27 cellular contexts compared by ENCODE assay signal in the genomic region with DNA sequence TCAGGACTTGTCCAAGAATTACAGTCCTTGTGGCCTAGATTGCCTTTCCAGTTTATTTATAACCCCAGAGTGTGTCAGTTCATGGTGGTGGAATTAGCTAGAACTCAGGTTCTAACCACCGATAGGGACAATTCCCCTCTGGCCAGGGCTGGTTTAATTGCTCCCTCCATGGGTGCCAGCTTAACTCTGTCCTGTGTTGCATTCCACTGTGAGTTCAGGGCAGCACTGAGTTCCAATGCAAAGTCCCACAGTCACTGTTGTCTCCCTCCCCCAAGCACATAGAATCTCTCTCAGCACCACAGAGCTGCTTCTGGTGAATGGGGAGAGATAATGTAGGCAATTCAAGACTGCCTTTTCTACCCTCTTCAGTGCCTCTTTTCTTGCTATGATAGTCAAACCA.
"Had no signal": no experiment of that assay in that cellular context is flagged by ENCODE, and none has a peak within 500 bp of the region (broad histone marks: within the 10 kb centered on the region; RNA-seq: fewer than 3 reads in every experiment).

No MANE protein-coding gene starts in this region.

- H3K4me3 Mint-ChIP-seq: dendritic cell treated with granulocyte-macrophage colony-stimulating factor and Interleukin-4, amounts not matched to agents 40 ng/mL and 50 ng/mL, for 4 days; naive thymus-derived CD8-positive, alpha-beta T cell; nephron progenitor cell; type B pancreatic cell had no signal

- H3K27ac Mint-ChIP-seq: dendritic cell treated with granulocyte-macrophage colony-stimulating factor and Interleukin-4, amounts not matched to agents 40 ng/mL and 50 ng/mL, for 4 days; naive thymus-derived CD8-positive, alpha-beta T cell; nephron progenitor cell; type B pancreatic cell had no signal

- H3K9me3 ChIP-seq: colonic mucosa, prostate gland, thyroid gland had no signal

- H3K27ac ChIP-seq: colonic mucosa, esophagus muscularis mucosa, foreskin keratinocyte, gastroesophageal sphincter, heart left ventricle, hepatocyte, left lung, prostate gland, right atrium auricular region, stomach, thyroid gland had no signal

- H3K4me1 Mint-ChIP-seq: naive thymus-derived CD8-positive, alpha-beta T cell; nephron progenitor cell had no signal

- H3K27me3 Mint-ChIP-seq: type B pancreatic cell had no signal

- H3K4me1 ChIP-seq: colonic mucosa, esophagus muscularis mucosa, foreskin keratinocyte, gastroesophageal sphincter, heart left ventricle, left lung, prostate gland, right atrium auricular region, stomach, thyroid gland had no signal

- DNase-seq: colonic mucosa; effector CD8-positive, alpha-beta T cell; foreskin keratinocyte; heart left ventricle; left cardiac atrium; left lung; naive thymus-derived CD8-positive, alpha-beta T cell; nephron progenitor cell; nucleus accumbens; stimulated activated CD4-positive, alpha-beta T cell treated with anti-CD3 and anti-CD28 coated beads, Interleukin-12 subunit alpha, Interleukin-12 subunit beta, amount 100 ng/mL, for 4 hours; stimulated activated CD4-positive, alpha-beta T cell treated with anti-CD3 and anti-CD28 coated beads, Interleukin-1b, Interleukin-23, amount 100 ng/mL, for 48 hours; stimulated activated CD4-positive, alpha-beta T cell treated with anti-CD3 and anti-CD28 coated beads, Interleukin-4, amount 100 ng/mL, for 1 hour; stimulated activated CD8-positive, alpha-beta memory T cell treated with anti-CD3 and anti-CD28 coated beads, Interleukin-4, amount 100 ng/mL, for 48 hours; stimulated activated naive CD4-positive, alpha-beta T cell treated with Interleukin-2 at 50 U/mL for 16 hours; stomach; thyroid gland had no signal

- H3K36me3 ChIP-seq: colonic mucosa, esophagus muscularis mucosa, gastroesophageal sphincter, heart left ventricle, left lung, prostate gland, right atrium auricular region, stomach, thyroid gland had no signal

- H3K4me3 ChIP-seq: colonic mucosa, esophagus muscularis mucosa, gastroesophageal sphincter, heart left ventricle, hepatocyte, left lung, prostate gland, right atrium auricular region, smooth muscle cell, stomach, thyroid gland had no signal

- H3K27me3 ChIP-seq: colonic mucosa, esophagus muscularis mucosa, gastroesophageal sphincter, heart left ventricle, hepatocyte, left lung, right atrium auricular region, stomach, thyroid gland had no signal

- ATAC-seq: foreskin keratinocyte; gastroesophageal sphincter; heart left ventricle; left cardiac atrium; naive thymus-derived CD8-positive, alpha-beta T cell; sciatic nerve had no signal

- H3K36me3 Mint-ChIP-seq: type B pancreatic cell had no signal

- H3K4me2 ChIP-seq: hepatocyte, smooth muscle cell had no signal

- H3K79me2 ChIP-seq: hepatocyte had no signal

- H2AFZ ChIP-seq: hepatocyte had no signal

- FAIRE-seq: endothelial cell of umbilical vein, islet of Langerhans had no signal
